In genomic region chr5:79511945-79512493, GRCh38 we compare ENCODE assay signal across 9 cellular contexts. TPM values are rescaled to one million over a fixed set of nuclear protein-coding genes. Genes with fewer than 3 reads are reported as not detected.
DNase-seq lines count a peak whose midpoint lies in the region; ATAC-seq and TF ChIP-seq lines count a peak whose summit lies in the region.
"Had no signal": no experiment of that assay in that cellular context is flagged by ENCODE, and none has a peak within 500 bp of the region (broad histone marks: within the 10 kb centered on the region; RNA-seq: fewer than 3 reads in every experiment).

No MANE protein-coding gene starts in this region.

- peaks cover 1% of the 10 kb centered on the region for H3K36me3 Mint-ChIP-seq in activated naive CD4-positive, alpha-beta T cell treated with anti-CD3 and anti-CD28 coated beads for 36 hours (ENCODE audit: low read depth)
- peaks cover 14% of the 10 kb centered on the region for H3K36me3 Mint-ChIP-seq in activated naive CD8-positive, alpha-beta T cell treated with anti-CD3 and anti-CD28 coated beads for 36 hours
- no peaks in the 10 kb centered on the region for H3K36me3 Mint-ChIP-seq in stimulated activated memory B cell treated with anti-CD40 and anti-IgM and Interleukin-4, amounts not matched to agents 10 μg/mL and 1 μg/mL and 100 μg/mL, for 72 hours

- no peak for TF ChIP-seq POLR2A in upper lobe of left lung (IDR thresholded peaks at IDR 0.05)

- H3K9me3 ChIP-seq in left lung, result no peaks in the 10 kb centered on the region
- H3K9me3 ChIP-seq in upper lobe of left lung, result no peaks in the 10 kb centered on the region

- no peaks in the 10 kb centered on the region for H3K9me3 Mint-ChIP-seq in activated naive CD4-positive, alpha-beta T cell treated with anti-CD3 and anti-CD28 coated beads for 36 hours
- peaks cover 2% of the 10 kb centered on the region for H3K9me3 Mint-ChIP-seq in activated naive CD8-positive, alpha-beta T cell treated with anti-CD3 and anti-CD28 coated beads for 36 hours
- no peaks in the 10 kb centered on the region for H3K9me3 Mint-ChIP-seq in stimulated activated memory B cell treated with anti-CD40 and anti-IgM and Interleukin-4, amounts not matched to agents 10 μg/mL and 1 μg/mL and 100 μg/mL, for 72 hours

- H3K27ac Mint-ChIP-seq in activated naive CD4-positive, alpha-beta T cell treated with anti-CD3 and anti-CD28 coated beads for 36 hours, result no peak overlapping the region
- H3K27ac Mint-ChIP-seq in activated naive CD8-positive, alpha-beta T cell treated with anti-CD3 and anti-CD28 coated beads for 36 hours, result no peak overlapping the region
- H3K27ac Mint-ChIP-seq in stimulated activated memory B cell treated with anti-CD40 and anti-IgM and Interleukin-4, amounts not matched to agents 10 μg/mL and 1 μg/mL and 100 μg/mL, for 72 hours, result no peak overlapping the region

- H3K4me3 Mint-ChIP-seq in activated naive CD4-positive, alpha-beta T cell treated with anti-CD3 and anti-CD28 coated beads for 36 hours, result peak overlapping the region; percentile 96
- H3K4me3 Mint-ChIP-seq in activated naive CD8-positive, alpha-beta T cell treated with anti-CD3 and anti-CD28 coated beads for 36 hours, result peak overlapping the region; percentile 84
- H3K4me3 Mint-ChIP-seq in stimulated activated memory B cell treated with anti-CD40 and anti-IgM and Interleukin-4, amounts not matched to agents 10 μg/mL and 1 μg/mL and 100 μg/mL, for 72 hours, result no peak overlapping the region

- TF ChIP-seq CTCF in left lung (IDR thresholded peaks at IDR 0.05), result no peak
- TF ChIP-seq CTCF in upper lobe of left lung (IDR thresholded peaks at IDR 0.05), result no peak

- H3K4me3 ChIP-seq in left lung (peak overlapping the region; percentile 7 to 93), upper lobe of left lung (peak overlapping the region in 3 of 4 donors; percentile 66 to 96 (median 79))

- H3K36me3 ChIP-seq in left lung, result no peaks in the 10 kb centered on the region
- no peaks in the 10 kb centered on the region for H3K36me3 ChIP-seq in upper lobe of left lung

- TF ChIP-seq EP300 in upper lobe of left lung (IDR thresholded peaks at IDR 0.05), result no peak

- peaks cover 31 to 60% of the 10 kb centered on the region in 2 donors for H3K27me3 ChIP-seq in left lung
- H3K27me3 ChIP-seq in upper lobe of left lung, result peaks cover 0 to 18% (median 5%) of the 10 kb centered on the region in 4 donors

- H3K4me1 ChIP-seq in left lung (peaks cover 2 to 23% of the 10 kb centered on the region in 2 donors), upper lobe of left lung (peaks cover 5 to 21% (median 14%) of the 10 kb centered on the region in 4 donors)

- H3K4me1 Mint-ChIP-seq in activated naive CD4-positive, alpha-beta T cell treated with anti-CD3 and anti-CD28 coated beads for 36 hours (ENCODE audit: low read depth), result peaks cover 37% of the 10 kb centered on the region
- peaks cover 47% of the 10 kb centered on the region for H3K4me1 Mint-ChIP-seq in activated naive CD8-positive, alpha-beta T cell treated with anti-CD3 and anti-CD28 coated beads for 36 hours
- peaks cover 29% of the 10 kb centered on the region for H3K4me1 Mint-ChIP-seq in stimulated activated memory B cell treated with anti-CD40 and anti-IgM and Interleukin-4, amounts not matched to agents 10 μg/mL and 1 μg/mL and 100 μg/mL, for 72 hours

- no peak for ATAC-seq in left lung
- ATAC-seq in upper lobe of left lung (ENCODE audit: low FRiP score in 2 of 2), result no peak
- ATAC-seq in GM21367 (IDR thresholded peaks at IDR 0.05; ENCODE audit: unreplicated experiment), result no peak
- ATAC-seq in stimulated activated memory B cell treated with anti-CD40 and anti-IgM and Interleukin-4, amounts not matched to agents 10 μg/mL and 1 μg/mL and 100 μg/mL, for 72 hours, result no peak
- ATAC-seq: sciatic nerve had no signal

- H3K27me3 Mint-ChIP-seq in activated naive CD4-positive, alpha-beta T cell treated with anti-CD3 and anti-CD28 coated beads for 36 hours (ENCODE audit: low read depth), result peaks cover 26% of the 10 kb centered on the region
- peaks cover 26% of the 10 kb centered on the region for H3K27me3 Mint-ChIP-seq in activated naive CD8-positive, alpha-beta T cell treated with anti-CD3 and anti-CD28 coated beads for 36 hours
- H3K27me3 Mint-ChIP-seq in stimulated activated memory B cell treated with anti-CD40 and anti-IgM and Interleukin-4, amounts not matched to agents 10 μg/mL and 1 μg/mL and 100 μg/mL, for 72 hours, result no peaks in the 10 kb centered on the region

- H3K27ac ChIP-seq in left lung (no peak overlapping the region), upper lobe of left lung (no peak overlapping the region)

- CTCF ChIA-PET in activated naive CD4-positive, alpha-beta T cell treated with anti-CD3 and anti-CD28 coated beads for 36 hours (lab: Charles Lee), result no interaction called here

- DNase-seq in activated naive CD4-positive, alpha-beta T cell treated with anti-CD3 and anti-CD28 coated beads for 36 hours, result no peak
- no peak for DNase-seq in activated naive CD4-positive, alpha-beta T cell treated with Interleukin-2 at 50 U/mL for 16 hours
- DNase-seq in activated naive CD8-positive, alpha-beta T cell treated with anti-CD3 and anti-CD28 coated beads for 36 hours, result no peak
- no peak for DNase-seq in left lung
- DNase-seq in upper lobe of left lung, result no peak
- DNase-seq in NCI-H146 treated with DMSO at 0.1 percent for 48 hours (lab: John Stamatoyannopoulos, UW; ENCODE audit: unreplicated experiment), result no peak

- intact Hi-C loops in activated naive CD4-positive, alpha-beta T cell treated with anti-CD3 and anti-CD28 coated beads for 36 hours (cut with micrococcal nuclease), result loop anchor here (5.0 to 10.0 kb wide), 2 partner anchors 743 to 1735 kb away; partner anchors contain the start of genes SERINC5 and TBCA
- intact Hi-C loops in left lung (cut with DNase I), result no loop called here

- 14 to 38% methylated on average over 11 of the region's 11 CpGs for WGBS in upper lobe of left lung, 2 donors

RNA-seq across cellular contexts. Expression of gene HOMER1, which starts 1.9 kb away (rescaled TPM):
- 1 to 10 TPM; 3.9 to 5.3 TPM for total RNA-seq in activated naive CD4-positive, alpha-beta T cell treated with anti-CD3 and anti-CD28 coated beads for 36 hours
- total RNA-seq in activated naive CD8-positive, alpha-beta T cell treated with anti-CD3 and anti-CD28 coated beads for 36 hours, result 10 to 100 TPM; 12.8 to 13.0 TPM
- total RNA-seq in left lung (1 to 10 TPM; 4.2 to 4.6 TPM), upper lobe of left lung (10 to 100 TPM in 3 of 6 donors, 1 to 10 TPM in 3; 5.2 to 22.0 (median 9.7) TPM)
